ENCODE assay signal across 8 cellular contexts in the genomic region with DNA sequence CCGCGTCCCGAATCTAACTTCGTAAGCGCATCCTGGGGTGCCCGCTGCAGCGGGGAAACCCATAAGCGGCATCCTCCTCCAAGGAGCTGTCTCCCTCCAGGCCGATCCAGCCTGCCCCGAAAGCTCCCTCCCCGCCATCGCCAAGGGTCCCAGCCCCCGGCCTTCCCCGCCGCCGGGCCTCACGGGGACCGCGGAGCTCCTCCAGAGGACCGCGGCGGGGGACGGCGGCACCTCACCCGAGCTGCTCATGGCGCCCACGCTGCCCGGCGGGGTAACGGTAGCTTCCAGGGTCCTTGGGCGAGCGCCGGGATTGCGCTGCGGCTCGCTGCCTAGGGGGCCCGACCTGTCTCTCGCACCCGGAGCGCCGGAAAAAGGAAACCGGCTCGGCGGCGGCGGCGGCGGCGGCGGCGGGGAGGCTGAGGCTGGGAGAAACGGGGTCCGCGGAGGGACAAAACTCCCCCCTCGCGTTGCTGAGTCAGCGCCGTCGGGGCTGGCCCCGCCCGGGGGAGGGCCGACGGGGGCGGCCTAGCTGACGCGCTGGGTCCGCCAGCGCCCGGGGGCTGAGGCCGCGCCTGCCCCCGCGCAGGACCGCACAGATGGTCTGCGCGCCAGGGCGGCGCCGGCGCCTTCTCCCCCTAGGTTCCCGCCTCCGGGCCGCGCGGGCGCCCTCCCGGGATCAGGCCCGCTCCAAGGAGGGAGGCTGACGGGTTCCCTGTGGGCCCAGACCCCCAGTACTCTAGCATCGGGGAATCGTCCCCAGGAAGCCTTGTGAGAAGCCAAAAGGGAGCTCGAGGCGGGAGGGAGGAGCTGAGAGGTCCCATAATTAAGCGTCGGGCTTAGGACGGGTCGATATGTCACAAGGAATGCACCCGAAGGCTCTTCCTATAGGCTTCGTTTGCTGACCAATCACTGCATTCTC. TPM values are rescaled to one million over a fixed set of nuclear protein-coding genes. Genes with fewer than 3 reads are reported as not detected.
DNase-seq lines count a peak whose midpoint lies in the region; ATAC-seq and FAIRE-seq lines count a peak whose summit lies in the region.

A gene with protein sequence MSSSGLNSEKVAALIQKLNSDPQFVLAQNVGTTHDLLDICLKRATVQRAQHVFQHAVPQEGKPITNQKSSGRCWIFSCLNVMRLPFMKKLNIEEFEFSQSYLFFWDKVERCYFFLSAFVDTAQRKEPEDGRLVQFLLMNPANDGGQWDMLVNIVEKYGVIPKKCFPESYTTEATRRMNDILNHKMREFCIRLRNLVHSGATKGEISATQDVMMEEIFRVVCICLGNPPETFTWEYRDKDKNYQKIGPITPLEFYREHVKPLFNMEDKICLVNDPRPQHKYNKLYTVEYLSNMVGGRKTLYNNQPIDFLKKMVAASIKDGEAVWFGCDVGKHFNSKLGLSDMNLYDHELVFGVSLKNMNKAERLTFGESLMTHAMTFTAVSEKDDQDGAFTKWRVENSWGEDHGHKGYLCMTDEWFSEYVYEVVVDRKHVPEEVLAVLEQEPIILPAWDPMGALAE (minus strand): TSS at position 374 of the 919 bp plus-strand sequence. CDS start 125 bp downstream, at position 249.

- H3K9me3 ChIP-seq in GM23248 (ENCODE audit: low read depth) (no peaks in the 10 kb centered on the region), MG63 (no peaks in the 10 kb centered on the region), right cardiac atrium (ENCODE audit: control insufficient read depth, low read length) (no peaks in the 10 kb centered on the region)

- peak within 1 kb of the TSS; percentile 85 for H3K9ac ChIP-seq in GM23248

- H2AFZ ChIP-seq in GM23248, result peak within 1 kb of the TSS; percentile 96

- in situ Hi-C loops in GM23248 (cut with MboI), result no loop called here

- H3K4me2 ChIP-seq in GM23248 (ENCODE audit: unreplicated experiment), result peak within 1 kb of the TSS; percentile 92

- 0 out of 2 replicates have a peak, but pooled peaks cover 3% of the 10 kb centered on the region for H4K20me1 ChIP-seq in GM23248 (ENCODE audit: insufficient read depth)

- FAIRE-seq in urothelium cell line (lab: Jason Lieb, UNC), result peak; percentile 61

- H3K4me3 ChIP-seq in GM23248 (peak within 1 kb of the TSS; percentile 89), MG63 (peak within 1 kb of the TSS; percentile 99), right cardiac atrium (ENCODE audit: low read length) (peak within 1 kb of the TSS; percentile 90)

- peaks cover 29% of the 10 kb centered on the region for H3K79me2 ChIP-seq in GM23248 (ENCODE audit: insufficient read depth)

- H3K27ac ChIP-seq in GM23248 (peak within 1 kb of the TSS; percentile 64), angular gyrus (ENCODE audit: low read depth, low read length) (peak within 1 kb of the TSS; percentile 67), right cardiac atrium (ENCODE audit: low read length) (peak within 1 kb of the TSS; percentile 46)

- DNase-seq in ELR (ENCODE audit: low read depth) (peak; percentile 89), GM23248 (peak; percentile 90), MG63 (peak; percentile 89), right cardiac atrium (peak; percentile 87 to 95 (median 94)), putamen (ENCODE audit: low spot score) (peak; percentile 78), urothelium cell line (ENCODE audit: low spot score) (peak; percentile 97)

- H3F3A ChIP-seq in GM23248 (ENCODE audit: insufficient read depth), result peaks cover 12% of the 10 kb centered on the region

- peak; percentile 98 to 99 for ATAC-seq in right cardiac atrium

- intact Hi-C loops in T-helper 2 cell treated with Interferon-gamma antibody and Interleukin-4, amounts not matched to agents 100 ng/mL and 5 ng/mL, for 36 hours (cut with micrococcal nuclease), result loop anchor here (2.0 to 5.0 kb wide), 3 partner anchors 45 to 175 kb away; a partner anchor contains a TSS
- intact Hi-C loops in right cardiac atrium (cut with DNase I), result no loop called here

- H3K9me2 ChIP-seq in GM23248 (ENCODE audit: insufficient read depth), result no peaks in the 10 kb centered on the region

- 1% methylated on average over 33 to 71 of the region's 99 CpGs for WGBS in GM23248 (ENCODE audit: low coverage in 1 of 2, low lambda C conversion rate in 2 of 2, missing lambda C conversion rate in 2 of 2), 2 experiments
- WGBS in right cardiac atrium, result under 1% methylated on average over 99 of the region's 99 CpGs

- H3K27me3 ChIP-seq in GM23248 (replicated peaks; ENCODE audit: insufficient read depth), result no peaks in the 10 kb centered on the region
- no peaks in the 10 kb centered on the region for H3K27me3 ChIP-seq in MG63
- no peaks in the 10 kb centered on the region for H3K27me3 ChIP-seq in right cardiac atrium (ENCODE audit: control insufficient read depth, insufficient read depth)

- peaks cover 11% of the 10 kb centered on the region; the same call in 1 of the 2 replicates for H3K4me1 ChIP-seq in GM23248 (ENCODE audit: insufficient read depth)
- H3K4me1 ChIP-seq in right cardiac atrium (ENCODE audit: control insufficient read depth, insufficient read depth, low read length), result no peaks in the 10 kb centered on the region

- peaks cover 5% of the 10 kb centered on the region; the same call in 1 of the 2 replicates for H3K36me3 ChIP-seq in GM23248 (ENCODE audit: low read depth)
- H3K36me3 ChIP-seq in MG63, result peaks cover 37% of the 10 kb centered on the region

RNA-seq across cellular contexts. Expression of the gene that starts here (rescaled TPM):
- total RNA-seq in GM23248 (2014; rRNA removed; shearing (Covaris generic)), result 17.3 and 18.8 TPM in 2 replicates
- polyA plus RNA-seq in GM23248 (2016; fragmentation: Nextera tagmentation; extraction: Ambion mirVana), result 22.4 and 22.9 TPM in 2 replicates
- total RNA-seq in MG63 (2014; rRNA removed; shearing (Covaris generic); ENCODE audit: low replicate concordance), result 44.7 and 45.0 TPM in 2 replicates
- 54.8 and 58.2 TPM in 2 replicates for total RNA-seq in T-helper 2 cell treated with Interferon-gamma antibody and Interleukin-4, amounts not matched to agents 100 ng/mL and 5 ng/mL, for 36 hours
- 10 to 100 TPM; 14.6 to 20.6 (median 17.3) TPM for total RNA-seq in right cardiac atrium
- 11.1 TPM for polyA plus RNA-seq in right cardiac atrium

Comparison
In these comparisons a context has a peak if more than half of its experiments do, and no peak if none do; other contexts are left out.
1. Peak in every context shown above with its lines: DNase-seq, ATAC-seq, H3K4me3 ChIP-seq and H3K27ac ChIP-seq.